In genomic region chr6:43516367-43516696, GRCh38 we compare ENCODE assay signal across 8 cellular contexts. TPM values are rescaled to one million over a fixed set of nuclear protein-coding genes. Genes with fewer than 3 reads are reported as not detected.
DNase-seq lines count a peak whose midpoint lies in the region; ATAC-seq and TF ChIP-seq lines count a peak whose summit lies in the region.

No MANE protein-coding gene starts in this region.

- no peak overlapping the region for H3K27ac Mint-ChIP-seq in activated T-cell treated with anti-CD3 and anti-CD28 coated beads, Interleukin-2, amount 50 U/mL, for 24 hours
- no peak overlapping the region for H3K27ac Mint-ChIP-seq in CD14-positive monocyte

- peaks cover 43% of the 10 kb centered on the region for H3K36me3 Mint-ChIP-seq in activated T-cell treated with anti-CD3 and anti-CD28 coated beads, Interleukin-2, amount 50 U/mL, for 24 hours (ENCODE audit: low read depth)
- peaks cover 45 to 53% of the 10 kb centered on the region in 2 donors for H3K36me3 Mint-ChIP-seq in CD14-positive monocyte

- H3K27me3 Mint-ChIP-seq in activated T-cell treated with anti-CD3 and anti-CD28 coated beads, Interleukin-2, amount 50 U/mL, for 24 hours, result no peaks in the 10 kb centered on the region
- no peaks in the 10 kb centered on the region for H3K27me3 Mint-ChIP-seq in CD14-positive monocyte (ENCODE audit: low read depth in 3 of 3)

- H3K4me3 ChIP-seq in WI38 (ENCODE audit: low read depth, low read length) (peak overlapping the region; percentile 99), iPS-18a (ENCODE audit: low read length) (peak overlapping the region; percentile 100), stomach smooth muscle (ENCODE audit: low read length in 2 of 2) (peak overlapping the region; percentile 89 to 100)

- intact Hi-C loops in CD14-positive monocyte (cut with micrococcal nuclease), result loop anchor here (5.0 to 10.0 kb wide), 4 partner anchors 152 to 502 kb away; partner anchors contain the start of genes SRF (in 2 of the 2), KLHDC3 (in 1 of the 2), MEA1 (in 1 of the 2) and ZNF318 (in 1 of the 2)

- H3K4me1 ChIP-seq in iPS-18a (ENCODE audit: control insufficient read depth, low read depth, low read length) (peaks cover 5% of the 10 kb centered on the region), stomach smooth muscle (ENCODE audit: control insufficient read depth, insufficient read depth, low read length) (peaks cover 23% of the 10 kb centered on the region)

- H3K27ac ChIP-seq in iPS-18a (ENCODE audit: low read length) (peak overlapping the region; percentile 60), stomach smooth muscle (ENCODE audit: low read length) (peak overlapping the region; percentile 82)

- no peaks in the 10 kb centered on the region for H3K9me3 Mint-ChIP-seq in activated T-cell treated with anti-CD3 and anti-CD28 coated beads, Interleukin-2, amount 50 U/mL, for 24 hours
- H3K9me3 Mint-ChIP-seq in CD14-positive monocyte, result no peaks in the 10 kb centered on the region

- no peaks in the 10 kb centered on the region for H3K9me3 ChIP-seq in iPS-18a (ENCODE audit: control insufficient read depth, low read depth, low read length)
- H3K9me3 ChIP-seq in stomach smooth muscle (ENCODE audit: control insufficient read depth in 2 of 2, low read length in 2 of 2), result no peaks in the 10 kb centered on the region

- H3K4me1 Mint-ChIP-seq in activated T-cell treated with anti-CD3 and anti-CD28 coated beads, Interleukin-2, amount 50 U/mL, for 24 hours (ENCODE audit: low read depth), result peaks cover 31% of the 10 kb centered on the region
- peaks cover 36% of the 10 kb centered on the region for H3K4me1 Mint-ChIP-seq in CD14-positive monocyte

- H3K9ac ChIP-seq in iPS-18a (ENCODE audit: low read length), result peak overlapping the region; percentile 100
- H3K9ac ChIP-seq in stomach smooth muscle (ENCODE audit: low read length in 2 of 2), result peak overlapping the region; percentile 89 to 97

- no peak overlapping the region for H3K4me3 Mint-ChIP-seq in activated T-cell treated with anti-CD3 and anti-CD28 coated beads, Interleukin-2, amount 50 U/mL, for 24 hours
- no peak overlapping the region for H3K4me3 Mint-ChIP-seq in CD14-positive monocyte

- no peaks in the 10 kb centered on the region for H3K27me3 ChIP-seq in iPS-18a (ENCODE audit: control insufficient read depth, insufficient read depth, low read length)
- no peaks in the 10 kb centered on the region for H3K27me3 ChIP-seq in stomach smooth muscle (ENCODE audit: control insufficient read depth in 1 of 2, insufficient read depth in 2 of 2, low read length in 2 of 2)

- no peak for DNase-seq in NCI-H1930 (lab: John Stamatoyannopoulos, UW)
- DNase-seq in activated T-cell treated with anti-CD3 and anti-CD28 coated beads, Interleukin-2, amount 50 U/mL, for 24 hours, result no peak
- no peak for DNase-seq in kidney glomerular epithelial cell (lab: John Stamatoyannopoulos, UW)
- no peak for DNase-seq in CD14-positive monocyte (ENCODE audit: low spot score)

- TF ChIP-seq CTCF in WI38 (IDR thresholded peaks at IDR 0.05; ENCODE audit: low read depth, low read length), result no peak
- TF ChIP-seq CTCF in CD14-positive monocyte (IDR thresholded peaks at IDR 0.05), result no peak

- peak; percentile 2 for ATAC-seq in GM21717 (IDR thresholded peaks at IDR 0.05; ENCODE audit: unreplicated experiment)

- H3K36me3 ChIP-seq in iPS-18a (ENCODE audit: control insufficient read depth, low read depth, low read length) (peaks cover 59% of the 10 kb centered on the region), stomach smooth muscle (ENCODE audit: control insufficient read depth in 2 of 2, insufficient read depth in 2 of 2, low read length in 2 of 2) (peaks cover 45 to 54% of the 10 kb centered on the region in 2 donors)

RNA-seq across cellular contexts. Expression of gene YIPF3, which starts 0.4 kb away (rescaled TPM):
- 100 to 1,000 TPM; 112 to 123 TPM for polyA plus RNA-seq in CD14-positive monocyte

RNA-seq across cellular contexts. Expression of gene POLR1C, which starts 0.6 kb away (rescaled TPM):
- 1 to 10 TPM; 4.5 to 6.1 TPM for polyA plus RNA-seq in CD14-positive monocyte

RNA-seq across cellular contexts. Expression of gene LRRC73, which starts 6.2 kb away (rescaled TPM):
- polyA plus RNA-seq in CD14-positive monocyte, result not detected

RNA-seq across cellular contexts. Expression of gene TJAP1, which starts 39.0 kb away (rescaled TPM):
- 1 to 10 TPM; 3.2 TPM for polyA plus RNA-seq in CD14-positive monocyte

RNA-seq across cellular contexts. Expression of gene XPO5, which starts 59.5 kb away (rescaled TPM):
- 10 to 100 TPM in 1 of 2 donors, 1 to 10 TPM in 1; 8.0 to 13.8 TPM for polyA plus RNA-seq in CD14-positive monocyte
